16 cellular contexts compared by ENCODE assay signal in genomic region chr14:94356379-94357056, GRCh38. TPM values are rescaled to one million over a fixed set of nuclear protein-coding genes. Genes with fewer than 3 reads are reported as not detected.
DNase-seq lines count a peak whose midpoint lies in the region; ATAC-seq and TF ChIP-seq lines count a peak whose summit lies in the region.
"Had no signal": no experiment of that assay in that cellular context is flagged by ENCODE, and none has a peak within 500 bp of the region (broad histone marks: within the 10 kb centered on the region; RNA-seq: fewer than 3 reads in every experiment).

No MANE protein-coding gene starts in this region.

- H3K27me3 ChIP-seq in lung (ENCODE audit: control insufficient read depth, insufficient read depth) (no peaks in the 10 kb centered on the region), gastrocnemius medialis (no peaks in the 10 kb centered on the region), WERI-Rb-1 (ENCODE audit: insufficient read depth, low read depth, severe bottlenecking) (peaks cover 6% of the 10 kb centered on the region)

- H3K4me3 ChIP-seq in lung (no peak overlapping the region), gastrocnemius medialis (no peak overlapping the region), WERI-Rb-1 (ENCODE audit: low read depth, low read length) (no peak overlapping the region)

- H3K9me3 ChIP-seq in lung (ENCODE audit: control insufficient read depth in 2 of 2, insufficient read depth in 1 of 2, low read length in 1 of 2), result no peaks in the 10 kb centered on the region
- H3K9me3 ChIP-seq in gastrocnemius medialis, result no peaks in the 10 kb centered on the region
- no peaks in the 10 kb centered on the region for H3K9me3 ChIP-seq in WERI-Rb-1 (ENCODE audit: severe bottlenecking)

- peaks cover 3% of the 10 kb centered on the region for H3K9me3 Mint-ChIP-seq in activated CD4-positive, alpha-beta T cell treated with anti-CD3 and anti-CD28 coated beads, Interleukin-2, amount 10 ng/mL, durations not matched to agents 7 days and 5 days

- peak; percentile 1 for DNase-seq in activated CD4-positive, alpha-beta T cell treated with anti-CD3 and anti-CD28 coated beads, Interleukin-2, amount 10 ng/mL, durations not matched to agents 7 days and 5 days
- no peak for DNase-seq in activated CD4-positive, alpha-beta T cell treated with anti-CD3 and anti-CD28 coated beads, Interleukin-2, amount 50 U/mL, for 4 hours
- DNase-seq in ecto neural progenitor cell (ENCODE audit: low spot score) (peak; percentile 16), lung (ENCODE audit: low spot score) (peak; percentile 7), ureter (ENCODE audit: low spot score) (peak; percentile 12), gastrocnemius medialis (no peak), AG08395 (ENCODE audit: low spot score) (no peak), WERI-Rb-1 (no peak)
- DNase-seq: COR-L47, DMS79, NCI-H1092, NCI-H345 had no signal

- H3K27ac Mint-ChIP-seq in activated CD4-positive, alpha-beta T cell treated with anti-CD3 and anti-CD28 coated beads, Interleukin-2, amount 10 ng/mL, durations not matched to agents 7 days and 5 days, result no peak overlapping the region
- H3K27ac Mint-ChIP-seq: CD14-positive monocyte had no signal

- no peaks in the 10 kb centered on the region for H3K4me1 ChIP-seq in lung (ENCODE audit: control insufficient read depth in 2 of 2, insufficient read depth in 2 of 2, low read length in 2 of 2)
- no peaks in the 10 kb centered on the region for H3K4me1 ChIP-seq in gastrocnemius medialis

- no peaks in the 10 kb centered on the region for H3K4me1 Mint-ChIP-seq in activated CD4-positive, alpha-beta T cell treated with anti-CD3 and anti-CD28 coated beads, Interleukin-2, amount 10 ng/mL, durations not matched to agents 7 days and 5 days

- in situ Hi-C loops in gastrocnemius medialis (cut with MboI; ENCODE audit: low sequenced_read_pairs in 4 of 4), result loop anchor here in 1 of 4 donors (10.0 kb wide), 1 partner anchor 128 kb away; no protein-coding TSS in a partner anchor

- H3K36me3 Mint-ChIP-seq in activated CD4-positive, alpha-beta T cell treated with anti-CD3 and anti-CD28 coated beads, Interleukin-2, amount 10 ng/mL, durations not matched to agents 7 days and 5 days (ENCODE audit: low read depth), result no peaks in the 10 kb centered on the region
- H3K36me3 Mint-ChIP-seq: CD14-positive monocyte had no signal

- CTCF ChIA-PET in activated CD4-positive, alpha-beta T cell treated with anti-CD3 and anti-CD28 coated beads, Interleukin-2, amount 10 ng/mL, durations not matched to agents 7 days and 5 days (lab: Charles Lee), result no interaction called here

- no peak for TF ChIP-seq POLR2A in gastrocnemius medialis (IDR thresholded peaks at IDR 0.05)

- no peak overlapping the region for H3K4me3 Mint-ChIP-seq in activated CD4-positive, alpha-beta T cell treated with anti-CD3 and anti-CD28 coated beads, Interleukin-2, amount 10 ng/mL, durations not matched to agents 7 days and 5 days

- ATAC-seq in lung (ENCODE audit: insufficient read depth, low FRiP score), result no peak
- no peak for ATAC-seq in gastrocnemius medialis

- no peak overlapping the region for H3K27ac ChIP-seq in lung (ENCODE audit: low read depth in 1 of 2, low read length in 1 of 2)
- H3K27ac ChIP-seq in gastrocnemius medialis, result no peak overlapping the region
- H3K27ac ChIP-seq in WERI-Rb-1, result no peak overlapping the region
- H3K27ac ChIP-seq: KMS-11 had no signal

- no peak for TF ChIP-seq CTCF in lung (IDR thresholded peaks at IDR 0.05; ENCODE audit: control extremely low read depth, extremely low read depth)
- no peak for TF ChIP-seq CTCF in gastrocnemius medialis (IDR thresholded peaks at IDR 0.05 in 4 of 5, conservative IDR thresholded peaks at IDR 0.05 in 1 of 5)
- no peak for TF ChIP-seq CTCF in WERI-Rb-1 (IDR thresholded peaks at IDR 0.05; ENCODE audit: low read depth, low read length)

- WGBS in lung, 2 donors, result 75 to 94% methylated on average over 5 of the region's 5 CpGs

- H3K36me3 ChIP-seq in lung (ENCODE audit: control insufficient read depth in 2 of 2, insufficient read depth in 2 of 2, low read length in 2 of 2), result no peaks in the 10 kb centered on the region
- H3K36me3 ChIP-seq in gastrocnemius medialis, result no peaks in the 10 kb centered on the region
- no peaks in the 10 kb centered on the region for H3K36me3 ChIP-seq in WERI-Rb-1

- POLR2A ChIA-PET in activated CD4-positive, alpha-beta T cell treated with anti-CD3 and anti-CD28 coated beads, Interleukin-2, amount 10 ng/mL, durations not matched to agents 7 days and 5 days (lab: Charles Lee), result interaction anchor here (0.5 kb wide), 1 partner anchor 356 kb away, joined by 3 read pairs; no protein-coding TSS in a partner anchor

- H3K27me3 Mint-ChIP-seq in activated CD4-positive, alpha-beta T cell treated with anti-CD3 and anti-CD28 coated beads, Interleukin-2, amount 10 ng/mL, durations not matched to agents 7 days and 5 days, result peaks cover 13% of the 10 kb centered on the region

- intact Hi-C loops in gastrocnemius medialis (cut with DNase I; ENCODE audit: low total_unique reads), result no loop called here

RNA-seq across cellular contexts. Expression of gene SERPINA2, which starts 10.0 kb away (rescaled TPM):
- total RNA-seq in activated CD4-positive, alpha-beta T cell treated with anti-CD3 and anti-CD28 coated beads, Interleukin-2, amount 10 ng/mL, durations not matched to agents 7 days and 5 days, result not detected
- total RNA-seq in lung (not detected), ureter (not detected), gastrocnemius medialis (not detected)
- polyA plus RNA-seq in lung, result under 1 TPM in 1 of 2 donors, not detected in 1; 0.05 TPM
- total RNA-seq: A172, MCF 10A had no signal
- polyA plus RNA-seq: CD14-positive monocyte had no signal

RNA-seq across cellular contexts. Expression of gene SERPINA1, which starts 31.9 kb away (rescaled TPM):
- total RNA-seq in activated CD4-positive, alpha-beta T cell treated with anti-CD3 and anti-CD28 coated beads, Interleukin-2, amount 10 ng/mL, durations not matched to agents 7 days and 5 days, result 1 to 10 TPM; 4.1 to 4.4 TPM
- total RNA-seq in lung (1,000 to 10,000 TPM in 1 of 2 donors, 100 to 1,000 TPM in 1; 120 to 1,581 TPM), ureter (13.8 TPM), gastrocnemius medialis (100 to 1,000 TPM in 1 of 4 donors, 10 to 100 TPM in 1, 1 to 10 TPM in 1, under 1 TPM in 1; 0.56 to 135 (median 29.2) TPM)
- 1,000 to 10,000 TPM in 1 of 2 donors, 100 to 1,000 TPM in 1; 662 to 1,798 TPM for polyA plus RNA-seq in lung

RNA-seq across cellular contexts. Expression of gene SERPINA6, which starts 33.4 kb away (rescaled TPM):
- not detected for total RNA-seq in activated CD4-positive, alpha-beta T cell treated with anti-CD3 and anti-CD28 coated beads, Interleukin-2, amount 10 ng/mL, durations not matched to agents 7 days and 5 days
- total RNA-seq in lung (under 1 TPM; 0.34 to 0.77 TPM), ureter (not detected), gastrocnemius medialis (under 1 TPM in 2 of 4 donors, not detected in 2; 0.26 to 0.69 TPM)
- polyA plus RNA-seq in lung, result under 1 TPM; 0.18 to 0.35 TPM
- total RNA-seq: A172, MCF 10A had no signal
- polyA plus RNA-seq: CD14-positive monocyte had no signal

Comparison
In these comparisons a context has a peak if more than half of its experiments do, and no peak if none do; other contexts are left out.
1. DNase-seq: peak in activated CD4-positive, alpha-beta T cell treated with anti-CD3 and anti-CD28 coated beads, Interleukin-2, amount 10 ng/mL, durations not matched to agents 7 days and 5 days (single experiment), ecto neural progenitor cell (single experiment), lung (single experiment) and ureter (single experiment); none in activated CD4-positive, alpha-beta T cell treated with anti-CD3 and anti-CD28 coated beads, Interleukin-2, amount 50 U/mL, for 4 hours (0 of 2), gastrocnemius medialis (0 of 2), AG08395 (single experiment) and WERI-Rb-1 (single experiment).